Comparison of ENCODE assay signal across 18 cellular contexts in genomic region chr18:59042477-59042842, GRCh38.
DNase-seq lines count a peak whose midpoint lies in the region; ATAC-seq, FAIRE-seq and TF ChIP-seq lines count a peak whose summit lies in the region.
"Had no signal": no experiment of that assay in that cellular context is flagged by ENCODE, and none has a peak within 500 bp of the region (broad histone marks: within the 10 kb centered on the region; RNA-seq: fewer than 3 reads in every experiment).

No MANE protein-coding gene starts in this region.

- no peaks in the 10 kb centered on the region for H3K27me3 ChIP-seq in osteoblast (ENCODE audit: insufficient read depth, low read length)
- H3K27me3 ChIP-seq: cardiac muscle cell had no signal

- no peaks in the 10 kb centered on the region for H4K20me1 ChIP-seq in osteoblast (ENCODE audit: insufficient read depth, low read length)

- H3K79me2 ChIP-seq in osteoblast (ENCODE audit: insufficient read depth, low read length), result no peaks in the 10 kb centered on the region

- ATAC-seq in left cardiac atrium (peak; percentile 8 to 46), Right ventricle myocardium superior (ENCODE audit: poor library complexity) (no peak), esophagus mucosa (peak; percentile 17), GM19351 (IDR thresholded peaks at IDR 0.05; ENCODE audit: unreplicated experiment) (no peak), GM21515 (IDR thresholded peaks at IDR 0.05; ENCODE audit: unreplicated experiment) (no peak)
- ATAC-seq: mucosa of descending colon, SK-N-SH treated with all-trans-retinoic acid at 6 μM for 48 hours had no signal

- TF ChIP-seq CTCF in osteoblast (IDR thresholded peaks at IDR 0.05; ENCODE audit: extremely low read depth, low read depth, low read length), result no peak

- H3K36me3 ChIP-seq in osteoblast (ENCODE audit: insufficient read depth, low read length), result no peaks in the 10 kb centered on the region
- H3K36me3 ChIP-seq: cardiac muscle cell had no signal

- H3K9me3 ChIP-seq in osteoblast (ENCODE audit: low read depth, low read length), result no peaks in the 10 kb centered on the region
- H3K9me3 ChIP-seq: mucosa of descending colon had no signal

- H3K27ac ChIP-seq in osteoblast (ENCODE audit: low read depth, low read length), result no peak overlapping the region
- H3K27ac ChIP-seq: cardiac muscle cell, KMS-11 had no signal

- H3K4me3 ChIP-seq in osteoblast (ENCODE audit: insufficient read depth, low read length), result no peak overlapping the region
- H3K4me3 ChIP-seq: cardiac muscle cell, mucosa of descending colon had no signal

- H3K4me1 ChIP-seq in osteoblast (ENCODE audit: insufficient read depth, low read length), result peaks cover 3% of the 10 kb centered on the region

- H3K4me2 ChIP-seq in osteoblast (ENCODE audit: insufficient read depth, low read length), result no peak overlapping the region
- H3K4me2 ChIP-seq: KMS-11 had no signal

- DNase-seq in left cardiac atrium (no peak), Right ventricle myocardium superior (no peak), osteoblast (ENCODE audit: insufficient read length, low spot score, missing footprints) (peak; percentile 58), HTR-8/SVneo (ENCODE audit: insufficient read length, low spot score) (no peak), Ammon's horn (ENCODE audit: low spot score) (no peak)
- DNase-seq: activated CD4-positive, alpha-beta T cell treated with anti-CD3 and anti-CD28 coated beads, Interleukin-2, amount 50 U/mL, for 1 hour; islet precursor cell; mucosa of descending colon; NCI-H1092 had no signal

- H2AFZ ChIP-seq in osteoblast (ENCODE audit: low read length), result peak overlapping the region; percentile 12

- intact Hi-C loops in left cardiac atrium (cut with DNase I), result no loop called here
- intact Hi-C loops in Right ventricle myocardium superior (cut with DNase I), result no loop called here

- no peak for FAIRE-seq in HTR-8/SVneo (lab: Jason Lieb, UNC)
- FAIRE-seq: A204.1, H1, TTC549 had no signal

Comparison
In these comparisons a context has a peak if more than half of its experiments do, and no peak if none do; other contexts are left out.
1. ATAC-seq: peak in left cardiac atrium (2 of 2) and esophagus mucosa (single experiment); none in Right ventricle myocardium superior (single experiment), GM19351 (single experiment) and GM21515 (single experiment).